Comparison of ENCODE assay signal across 20 cellular contexts in genomic region chr3:51934139-51934850, GRCh38. TPM values are rescaled to one million over a fixed set of nuclear protein-coding genes. Genes with fewer than 3 reads are reported as not detected.
"Had no signal": no experiment of that assay in that cellular context is flagged by ENCODE, and none has a peak within 500 bp of the region (broad histone marks: within the 10 kb centered on the region; RNA-seq: fewer than 3 reads in every experiment).

No MANE protein-coding gene starts in this region.

- H3K4me3 Mint-ChIP-seq: activated CD4-positive, alpha-beta T cell treated with anti-CD3 and anti-CD28 coated beads, Interleukin-2, amount 10 ng/mL, durations not matched to agents 7 days and 5 days; activated naive CD8-positive, alpha-beta T cell treated with anti-CD3 and anti-CD28 coated beads for 36 hours; activated T-cell treated with anti-CD3 and anti-CD28 coated beads, Interleukin-2, amount 50 U/mL, for 24 hours; endodermal cell; naive B cell had no signal

- H3K9me3 Mint-ChIP-seq: activated CD4-positive, alpha-beta T cell treated with anti-CD3 and anti-CD28 coated beads, Interleukin-2, amount 10 ng/mL, durations not matched to agents 7 days and 5 days; activated naive CD8-positive, alpha-beta T cell treated with anti-CD3 and anti-CD28 coated beads for 36 hours; activated T-cell treated with anti-CD3 and anti-CD28 coated beads, Interleukin-2, amount 50 U/mL, for 24 hours; endodermal cell; naive B cell had no signal

- H3K4me2 ChIP-seq: hepatocyte had no signal

- H3K27ac ChIP-seq: hepatocyte, neutrophil, prostate gland, uterus had no signal

- H2AFZ ChIP-seq: hepatocyte had no signal

- DNase-seq: activated CD4-positive, alpha-beta T cell treated with anti-CD3 and anti-CD28 coated beads, Interleukin-2, amount 10 ng/mL, durations not matched to agents 7 days and 5 days; activated CD4-positive, CD25-positive, alpha-beta regulatory T cell; activated effector memory CD4-positive, alpha-beta T cell treated with anti-CD3 and anti-CD28 coated beads, Interleukin-2, amount 50 U/mL, for 16 hours; activated naive CD8-positive, alpha-beta T cell treated with anti-CD3 and anti-CD28 coated beads for 36 hours; activated T-cell treated with anti-CD3 and anti-CD28 coated beads, Interleukin-2, amount 50 U/mL, for 24 hours; endodermal cell; erythroblast; kidney glomerular epithelial cell; naive B cell; stimulated activated CD4-positive, alpha-beta T cell treated with anti-CD3 and anti-CD28 coated beads, Interleukin-2, amount 100 ng/mL, for 48 hours; stimulated activated naive CD8-positive, alpha-beta T cell treated with anti-CD3 and anti-CD28 coated beads, Interleukin-15, Interleukin-2, amounts not matched to agents 100 U/mL and 50 U/mL, for 24 hours; T-helper 1 cell; uterus had no signal

- H3K4me3 ChIP-seq: hepatocyte, prostate gland, uterus had no signal

- H3K4me1 ChIP-seq: prostate gland, uterus had no signal

- H3K9me3 ChIP-seq: neutrophil, prostate gland, uterus had no signal

- H3K27me3 Mint-ChIP-seq: activated CD4-positive, alpha-beta T cell treated with anti-CD3 and anti-CD28 coated beads, Interleukin-2, amount 10 ng/mL, durations not matched to agents 7 days and 5 days; activated naive CD8-positive, alpha-beta T cell treated with anti-CD3 and anti-CD28 coated beads for 36 hours; activated T-cell treated with anti-CD3 and anti-CD28 coated beads, Interleukin-2, amount 50 U/mL, for 24 hours; naive B cell had no signal

- H3K36me3 ChIP-seq: uterus had no signal

- ATAC-seq: stimulated activated naive CD8-positive, alpha-beta T cell treated with anti-CD3 and anti-CD28 coated beads, Interleukin-15, Interleukin-2, amounts not matched to agents 100 U/mL and 50 U/mL, for 24 hours had no signal

- H3K27ac Mint-ChIP-seq: activated CD4-positive, alpha-beta T cell treated with anti-CD3 and anti-CD28 coated beads, Interleukin-2, amount 10 ng/mL, durations not matched to agents 7 days and 5 days; activated naive CD8-positive, alpha-beta T cell treated with anti-CD3 and anti-CD28 coated beads for 36 hours; endodermal cell had no signal

- H3K27me3 ChIP-seq: hepatocyte, neutrophil, uterus had no signal

RNA-seq across cellular contexts. Expression of gene GPR62, which starts 20.9 kb away (rescaled TPM):
- total RNA-seq: activated CD4-positive, alpha-beta T cell treated with anti-CD3 and anti-CD28 coated beads, Interleukin-2, amount 10 ng/mL, durations not matched to agents 7 days and 5 days; activated naive CD8-positive, alpha-beta T cell treated with anti-CD3 and anti-CD28 coated beads for 36 hours; dermis microvascular lymphatic vessel endothelial cell; hepatocyte; lower leg skin had no signal

RNA-seq across cellular contexts. Expression of gene IQCF1, which starts 31.1 kb away (rescaled TPM):
- total RNA-seq: activated CD4-positive, alpha-beta T cell treated with anti-CD3 and anti-CD28 coated beads, Interleukin-2, amount 10 ng/mL, durations not matched to agents 7 days and 5 days; activated naive CD8-positive, alpha-beta T cell treated with anti-CD3 and anti-CD28 coated beads for 36 hours; cerebellum; dermis microvascular lymphatic vessel endothelial cell; hepatocyte; lower leg skin; temporal lobe; uterus had no signal
- polyA plus RNA-seq: hepatocyte had no signal
